ENCODE assay signal across 1 cellular context in genomic region chr7:75962607-75963382, GRCh38.
TF ChIP-seq lines count a peak whose summit lies in the region.

No MANE protein-coding gene starts in this region.

TF ChIP-seq in HepG2, 621 proteins besides CTCF, POLR2A, EP300 and RAD21 (continued from another document and continues in another):
- 0 out of 2 replicates have a peak, but pooled peaks have one; percentile 11 for TF ChIP-seq BHLHE40 (IDR thresholded peaks at IDR 0.05; ENCODE audit: low read length)
- peak; percentile 28 for TF ChIP-seq ZBTB38 (CRISPR knock-in tag; IDR thresholded peaks at IDR 0.05)
- TF ChIP-seq DMAP1 (CRISPR knock-in tag; IDR thresholded peaks at IDR 0.05): peak; percentile 36; the same call in 1 of the 2 replicates
- TF ChIP-seq ATF1 (CRISPR knock-in tag; IDR thresholded peaks at IDR 0.05): peak; percentile 42; the same call in 1 of the 2 replicates
- TF ChIP-seq BORCS8-MEF2B (CRISPR knock-in tag; IDR thresholded peaks at IDR 0.05): peak; percentile 44; the same call in 1 of the 2 replicates
- TF ChIP-seq, protein P1, sequence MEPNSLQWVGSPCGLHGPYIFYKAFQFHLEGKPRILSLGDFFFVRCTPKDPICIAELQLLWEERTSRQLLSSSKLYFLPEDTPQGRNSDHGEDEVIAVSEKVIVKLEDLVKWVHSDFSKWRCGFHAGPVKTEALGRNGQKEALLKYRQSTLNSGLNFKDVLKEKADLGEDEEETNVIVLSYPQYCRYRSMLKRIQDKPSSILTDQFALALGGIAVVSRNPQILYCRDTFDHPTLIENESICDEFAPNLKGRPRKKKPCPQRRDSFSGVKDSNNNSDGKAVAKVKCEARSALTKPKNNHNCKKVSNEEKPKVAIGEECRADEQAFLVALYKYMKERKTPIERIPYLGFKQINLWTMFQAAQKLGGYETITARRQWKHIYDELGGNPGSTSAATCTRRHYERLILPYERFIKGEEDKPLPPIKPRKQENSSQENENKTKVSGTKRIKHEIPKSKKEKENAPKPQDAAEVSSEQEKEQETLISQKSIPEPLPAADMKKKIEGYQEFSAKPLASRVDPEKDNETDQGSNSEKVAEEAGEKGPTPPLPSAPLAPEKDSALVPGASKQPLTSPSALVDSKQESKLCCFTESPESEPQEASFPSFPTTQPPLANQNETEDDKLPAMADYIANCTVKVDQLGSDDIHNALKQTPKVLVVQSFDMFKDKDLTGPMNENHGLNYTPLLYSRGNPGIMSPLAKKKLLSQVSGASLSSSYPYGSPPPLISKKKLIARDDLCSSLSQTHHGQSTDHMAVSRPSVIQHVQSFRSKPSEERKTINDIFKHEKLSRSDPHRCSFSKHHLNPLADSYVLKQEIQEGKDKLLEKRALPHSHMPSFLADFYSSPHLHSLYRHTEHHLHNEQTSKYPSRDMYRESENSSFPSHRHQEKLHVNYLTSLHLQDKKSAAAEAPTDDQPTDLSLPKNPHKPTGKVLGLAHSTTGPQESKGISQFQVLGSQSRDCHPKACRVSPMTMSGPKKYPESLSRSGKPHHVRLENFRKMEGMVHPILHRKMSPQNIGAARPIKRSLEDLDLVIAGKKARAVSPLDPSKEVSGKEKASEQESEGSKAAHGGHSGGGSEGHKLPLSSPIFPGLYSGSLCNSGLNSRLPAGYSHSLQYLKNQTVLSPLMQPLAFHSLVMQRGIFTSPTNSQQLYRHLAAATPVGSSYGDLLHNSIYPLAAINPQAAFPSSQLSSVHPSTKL (CRISPR knock-in tag; IDR thresholded peaks at IDR 0.05): peak; percentile 89; the same call in 1 of the 2 replicates
- peak; percentile 58; the same call in 1 of the 2 replicates for TF ChIP-seq CREM (IDR thresholded peaks at IDR 0.05)
- TF ChIP-seq CREM (CRISPR knock-in tag; IDR thresholded peaks at IDR 0.05): no peak
- TF ChIP-seq ZC3H13 (CRISPR knock-in tag; IDR thresholded peaks at IDR 0.05): peak; percentile 69; the same call in 1 of the 2 replicates
- TF ChIP-seq ZNF746 (CRISPR knock-in tag; IDR thresholded peaks at IDR 0.05): no peak
- no peak for TF ChIP-seq ZNF780A (CRISPR knock-in tag; IDR thresholded peaks at IDR 0.05)
- peak; percentile 55; the same call in 1 of the 2 replicates for TF ChIP-seq KDM6A (CRISPR knock-in tag; IDR thresholded peaks at IDR 0.05; ENCODE audit: low read depth)
- TF ChIP-seq ISL2 (CRISPR knock-in tag; IDR thresholded peaks at IDR 0.05): peak; percentile 80
- 0 out of 2 replicates have a peak, but pooled peaks have one; percentile 32 for TF ChIP-seq ZNF343 (CRISPR knock-in tag; IDR thresholded peaks at IDR 0.05)
- TF ChIP-seq ZNF607 (CRISPR knock-in tag; IDR thresholded peaks at IDR 0.05; ENCODE audit: borderline replicate concordance): no peak
- TF ChIP-seq PITX1 (CRISPR knock-in tag; IDR thresholded peaks at IDR 0.05): peak; percentile 80
- TF ChIP-seq, protein P2, sequence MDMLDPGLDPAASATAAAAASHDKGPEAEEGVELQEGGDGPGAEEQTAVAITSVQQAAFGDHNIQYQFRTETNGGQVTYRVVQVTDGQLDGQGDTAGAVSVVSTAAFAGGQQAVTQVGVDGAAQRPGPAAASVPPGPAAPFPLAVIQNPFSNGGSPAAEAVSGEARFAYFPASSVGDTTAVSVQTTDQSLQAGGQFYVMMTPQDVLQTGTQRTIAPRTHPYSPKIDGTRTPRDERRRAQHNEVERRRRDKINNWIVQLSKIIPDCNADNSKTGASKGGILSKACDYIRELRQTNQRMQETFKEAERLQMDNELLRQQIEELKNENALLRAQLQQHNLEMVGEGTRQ (IDR thresholded peaks at IDR 0.05; ENCODE audit: low read depth, low read length): peak; percentile 49; the same call in 1 of the 2 replicates
- TF ChIP-seq, protein P2 (CRISPR knock-in tag; IDR thresholded peaks at IDR 0.05; ENCODE audit: borderline replicate concordance): peak; percentile 93; the same call in 1 of the 2 replicates
- TF ChIP-seq HOMEZ (CRISPR knock-in tag; IDR thresholded peaks at IDR 0.05; ENCODE audit: low read depth): 0 out of 2 replicates have a peak, but pooled peaks have one; percentile 21
- no peak for TF ChIP-seq JUND (CRISPR knock-in tag; IDR thresholded peaks at IDR 0.05)
- TF ChIP-seq FOXK1 (CRISPR knock-in tag; IDR thresholded peaks at IDR 0.05; ENCODE audit: borderline replicate concordance, low read depth): no peak
- peak; percentile 50 for TF ChIP-seq PATZ1 (CRISPR knock-in tag; IDR thresholded peaks at IDR 0.05)
- peak; percentile 71 for TF ChIP-seq CEBPG (CRISPR knock-in tag; IDR thresholded peaks at IDR 0.05)
- 0 out of 2 replicates have a peak, but pooled peaks have one; percentile 26 for TF ChIP-seq SIX4 (CRISPR knock-in tag; IDR thresholded peaks at IDR 0.05)
- TF ChIP-seq ZNF253 (CRISPR knock-in tag; IDR thresholded peaks at IDR 0.05; ENCODE audit: borderline replicate concordance): no peak
- peak; percentile 62; the same call in 1 of the 2 replicates for TF ChIP-seq ZNF782 (CRISPR knock-in tag; IDR thresholded peaks at IDR 0.05; ENCODE audit: borderline replicate concordance)
- no peak for TF ChIP-seq ZNF33B (CRISPR knock-in tag; IDR thresholded peaks at IDR 0.05)
- TF ChIP-seq ZNF121 (CRISPR knock-in tag; IDR thresholded peaks at IDR 0.05): peak; percentile 41
- no peak for TF ChIP-seq GATAD1 (CRISPR knock-in tag; IDR thresholded peaks at IDR 0.05)
- TF ChIP-seq DPF2 (CRISPR knock-in tag; IDR thresholded peaks at IDR 0.05; ENCODE audit: borderline replicate concordance, low read depth): 0 out of 2 replicates have a peak, but pooled peaks have one; percentile 44
- TF ChIP-seq NR2F6 (IDR thresholded peaks at IDR 0.05): peak; percentile 95
- TF ChIP-seq NR2F6 (CRISPR knock-in tag; IDR thresholded peaks at IDR 0.05): peak; percentile 92
- peak; percentile 62; the same call in 1 of the 2 replicates for TF ChIP-seq ZGPAT (CRISPR knock-in tag; IDR thresholded peaks at IDR 0.05)
- TF ChIP-seq TAF15 (IDR thresholded peaks at IDR 0.05; ENCODE audit: low read depth, low read length, poor library complexity, severe bottlenecking): no peak
- TF ChIP-seq TCF7 (IDR thresholded peaks at IDR 0.05; ENCODE audit: low read depth): peak; percentile 43
- no peak for TF ChIP-seq HNF1A (IDR thresholded peaks at IDR 0.05; ENCODE audit: low read depth)
- TF ChIP-seq HNF1A (CRISPR knock-in tag; IDR thresholded peaks at IDR 0.05; ENCODE audit: borderline replicate concordance): peak; percentile 81; the same call in 1 of the 2 replicates
- peak; percentile 79; the same call in 1 of the 2 replicates for TF ChIP-seq ZNF609 (CRISPR knock-in tag; IDR thresholded peaks at IDR 0.05; ENCODE audit: borderline replicate concordance)
- TF ChIP-seq NFE2L2 (IDR thresholded peaks at IDR 0.05; ENCODE audit: low read length): no peak
- TF ChIP-seq SOX5 (CRISPR knock-in tag; IDR thresholded peaks at IDR 0.05; ENCODE audit: borderline replicate concordance): peak; percentile 69; the same call in 1 of the 2 replicates
- peak; percentile 91 for TF ChIP-seq NR2C2 (CRISPR knock-in tag; IDR thresholded peaks at IDR 0.05; ENCODE audit: borderline replicate concordance)
- TF ChIP-seq CCDC6 (CRISPR knock-in tag; IDR thresholded peaks at IDR 0.05): 0 out of 2 replicates have a peak, but pooled peaks have one; percentile 26
- TF ChIP-seq ZFP90 (CRISPR knock-in tag; IDR thresholded peaks at IDR 0.05; ENCODE audit: borderline replicate concordance): no peak
